8 cellular contexts compared by ENCODE assay signal in the genomic region with DNA sequence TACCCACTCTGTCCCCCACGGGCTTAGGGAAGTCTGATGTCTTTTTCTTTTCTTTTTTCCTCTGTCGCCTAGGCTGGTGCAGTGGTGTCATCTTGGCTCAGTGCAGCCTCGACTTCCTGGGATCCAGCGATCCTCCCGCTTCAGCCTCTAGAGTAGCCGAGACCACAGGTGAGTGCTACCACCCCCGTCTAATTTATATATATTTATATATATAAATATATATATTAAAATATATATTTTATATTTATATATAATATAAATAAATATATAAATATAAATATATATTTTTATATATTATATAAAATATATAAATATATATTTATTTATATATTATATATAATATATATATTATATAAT. TPM values are rescaled to one million over a fixed set of nuclear protein-coding genes. Genes with fewer than 3 reads are reported as not detected.
DNase-seq lines count a peak whose midpoint lies in the region; ATAC-seq, FAIRE-seq and TF ChIP-seq lines count a peak whose summit lies in the region.

No MANE protein-coding gene starts in this region.

- DNase-seq in HCT116 (ENCODE audit: low read depth, low spot score), result no peak
- DNase-seq in activated B cell treated with CpG ODN at 0.5 μM for 24 hours, result no peak
- DNase-seq in right cardiac atrium, result no peak
- DNase-seq in NOMO-1 treated with DMSO at 0.1 percent for 48 hours (lab: John Stamatoyannopoulos, UW; ENCODE audit: unreplicated experiment), result no peak
- DNase-seq in KBM-7, result no peak
- DNase-seq in GM19239 (ENCODE audit: insufficient read length, low spot score), result no peak
- DNase-seq in stimulated activated CD4-positive, alpha-beta T cell treated with anti-CD3 and anti-CD28 coated beads, Interleukin-2, amount 100 ng/mL, for 48 hours, result no peak

- H3K36me3 Mint-ChIP-seq in activated B cell treated with CpG ODN at 0.5 μM for 24 hours (ENCODE audit: low read depth), result peaks cover 19% of the 10 kb centered on the region

- H3K27ac ChIP-seq in HCT116 (ENCODE audit: low read depth, low read length) (no peak overlapping the region), right cardiac atrium (ENCODE audit: low read length) (peak overlapping the region; percentile 96), skin epidermis (peak overlapping the region in 20 of 21 experiments; percentile 16 to 100 (median 95))

- POLR2A ChIA-PET in HCT116 (lab: Charles Lee) (no interaction called here), activated B cell treated with CpG ODN at 0.5 μM for 24 hours (lab: Charles Lee) (interaction anchor here (0.8 to 9.9 kb wide), 11 partner anchors 8 to 441 kb away, joined by 3 to 475 read pairs (median 67); partner anchors contain the start of genes TMEM267 and ZNF131)

- no peak for FAIRE-seq in GM19239 (lab: Jason Lieb, UNC)

- H3K4me3 ChIP-seq in HCT116 (replicated peaks in 1 of 2; ENCODE audit: low read depth in 1 of 2, low read length in 2 of 2) (peak overlapping the region; percentile 58 to 65), right cardiac atrium (ENCODE audit: low read length) (peak overlapping the region; percentile 52), skin epidermis (peak overlapping the region; percentile 52 to 61 (median 58))

- TF ChIP-seq RAD21 in HCT116 (IDR thresholded peaks at IDR 0.05; ENCODE audit: low read depth), result no peak

- H3K9me2 ChIP-seq in HCT116 (ENCODE audit: insufficient read depth), result no peaks in the 10 kb centered on the region

- peak overlapping the region; percentile 96 for H3K4me3 Mint-ChIP-seq in activated B cell treated with CpG ODN at 0.5 μM for 24 hours

- WGBS in right cardiac atrium, result 7% methylated on average over 7 of the region's 7 CpGs

- CTCF ChIA-PET in HCT116 (lab: Charles Lee) (interaction anchor here (0.9 to 3.4 kb wide), 2 partner anchors 18 to 24 kb away, joined by 4 to 38 read pairs; no protein-coding TSS in a partner anchor), activated B cell treated with CpG ODN at 0.5 μM for 24 hours (lab: Charles Lee) (interaction anchor here (1.3 to 3.2 kb wide), 9 partner anchors 22 to 441 kb away, joined by 4 to 89 read pairs (median 30); partner anchors contain the start of gene TMEM267)

- no peak overlapping the region for H2AFZ ChIP-seq in HCT116 (ENCODE audit: low read depth, low read length, poor library complexity, severe bottlenecking)

- TF ChIP-seq POLR2A in HCT116 (IDR thresholded peaks at IDR 0.05; ENCODE audit: borderline replicate concordance, extremely low read depth, insufficient read depth, insufficient read length), result no peak

- peaks cover 33% of the 10 kb centered on the region for H3K4me1 Mint-ChIP-seq in activated B cell treated with CpG ODN at 0.5 μM for 24 hours

- no peaks in the 10 kb centered on the region for H3K36me3 ChIP-seq in HCT116 (ENCODE audit: control insufficient read depth in 1 of 2, insufficient read depth in 2 of 2, low read length in 2 of 2)

- no TSS peak for BruUV-seq in HCT116 (replicated peaks; lab: Mats Ljungman, UMichigan)

- H3K4me1 ChIP-seq in HCT116 (ENCODE audit: control insufficient read depth in 1 of 2, insufficient read depth in 2 of 2, low read length in 2 of 2) (peaks cover 0 to 39% of the 10 kb centered on the region in 2 experiments; a peak in 3 of 4 replicates), right cardiac atrium (ENCODE audit: control insufficient read depth, insufficient read depth, low read length) (no peaks in the 10 kb centered on the region)

- ATAC-seq in HCT116, result no peak
- ATAC-seq in activated B cell treated with CpG ODN at 0.5 μM for 24 hours (ENCODE audit: low read depth), result no peak
- no peak for ATAC-seq in right cardiac atrium

- no peaks in the 10 kb centered on the region for H4K20me1 ChIP-seq in HCT116 (ENCODE audit: insufficient read depth)

- RAD21 ChIA-PET in HCT116 (lab: Charles Lee; ENCODE audit: low non-redundant PET in 1 of 2, low total read pairs in 2 of 2, uncharacterized antibody in 2 of 2, unreplicated experiment in 2 of 2), result interaction anchor here in 1 of 2 experiments (1.1 kb wide), 1 partner anchor 131 kb away, joined by 4 read pairs; no protein-coding TSS in a partner anchor

- peak in 1 of 3 experiments; percentile 2; a peak in 1 of 6 replicates for TF ChIP-seq CTCF in HCT116 (IDR thresholded peaks at IDR 0.05 in 2 of 3, conservative IDR thresholded peaks at IDR 0.05 in 1 of 3; ENCODE audit: borderline replicate concordance in 1 of 3, insufficient read depth in 1 of 3, low read depth in 2 of 3, low read length in 2 of 3)
- no peak for TF ChIP-seq CTCF in activated B cell treated with CpG ODN at 0.5 μM for 24 hours (IDR thresholded peaks at IDR 0.05)

- intact Hi-C loops in HCT116 (cut with micrococcal nuclease), result no loop called here
- intact Hi-C loops in activated B cell treated with CpG ODN at 0.5 μM for 24 hours (cut with micrococcal nuclease), result no loop called here
- intact Hi-C loops in right cardiac atrium (cut with DNase I), result no loop called here

- peak overlapping the region; percentile 9; the same call in 1 of the 2 replicates for H3K9ac ChIP-seq in HCT116 (ENCODE audit: low read length)

- H3K27me3 Mint-ChIP-seq in activated B cell treated with CpG ODN at 0.5 μM for 24 hours, result no peaks in the 10 kb centered on the region

- H3K4me2 ChIP-seq in HCT116 (ENCODE audit: low read length), result peak overlapping the region; percentile 81

- no peaks in the 10 kb centered on the region for H3K79me2 ChIP-seq in HCT116 (ENCODE audit: insufficient read depth, low read length)

- in situ Hi-C loops in KBM-7 (cut with MboI; ENCODE audit: low pct_unique_long_range_greater_than_20kb, low sequenced_read_pairs), result no loop called here

- H3K9me3 Mint-ChIP-seq in activated B cell treated with CpG ODN at 0.5 μM for 24 hours, result no peaks in the 10 kb centered on the region

- H3K27ac Mint-ChIP-seq in activated B cell treated with CpG ODN at 0.5 μM for 24 hours, result peak overlapping the region; percentile 98

- H3K27me3 ChIP-seq in HCT116 (ENCODE audit: insufficient read depth, low read length) (no peaks in the 10 kb centered on the region), right cardiac atrium (ENCODE audit: control insufficient read depth, insufficient read depth) (no peaks in the 10 kb centered on the region)

- H3K9me3 ChIP-seq in HCT116 (ENCODE audit: control insufficient read depth in 1 of 2, insufficient read depth in 1 of 2, low read depth in 1 of 2, low read length in 2 of 2), result no peaks in the 10 kb centered on the region
- H3K9me3 ChIP-seq in right cardiac atrium (ENCODE audit: control insufficient read depth, low read length), result peaks cover 2% of the 10 kb centered on the region

TF ChIP-seq in HCT116, 20 proteins besides CTCF, POLR2A, EP300 and RAD21 (continues in another document):
- TF ChIP-seq SIN3A (IDR thresholded peaks at IDR 0.05; ENCODE audit: low read depth) (no peak), YY1 (IDR thresholded peaks at IDR 0.05; ENCODE audit: extremely low read depth, insufficient replicate concordance, low read depth, low read length) (no peak), JUND (IDR thresholded peaks at IDR 0.05) (no peak), EZH2phosphoT487 (IDR thresholded peaks at IDR 0.05; ENCODE audit: borderline replicate concordance) (no peak), ZFX (IDR thresholded peaks at IDR 0.05) (no peak), TCF7L2 (IDR thresholded peaks at IDR 0.05; ENCODE audit: borderline replicate concordance, extremely low read depth, insufficient read depth, insufficient read length) (no peak), SRF (IDR thresholded peaks at IDR 0.05; ENCODE audit: low read depth) (no peak), EGR1 (IDR thresholded peaks at IDR 0.05; ENCODE audit: low read depth) (no peak), POLR2AphosphoS5 (IDR thresholded peaks at IDR 0.05; ENCODE audit: low read depth, low read length) (no peak), EZH2 (IDR thresholded peaks at IDR 0.05) (no peak), CEBPB (IDR thresholded peaks at IDR 0.05; ENCODE audit: low read depth) (no peak), FOSL1 (IDR thresholded peaks at IDR 0.05; ENCODE audit: low read depth) (no peak), CBX3 (IDR thresholded peaks at IDR 0.05; ENCODE audit: low read depth) (no peak), ELF1 (IDR thresholded peaks at IDR 0.05; ENCODE audit: borderline replicate concordance, low read depth) (no peak)
- TF ChIP-seq, protein P1, sequence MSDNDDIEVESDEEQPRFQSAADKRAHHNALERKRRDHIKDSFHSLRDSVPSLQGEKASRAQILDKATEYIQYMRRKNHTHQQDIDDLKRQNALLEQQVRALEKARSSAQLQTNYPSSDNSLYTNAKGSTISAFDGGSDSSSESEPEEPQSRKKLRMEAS (IDR thresholded peaks at IDR 0.05), result no peak
- TF ChIP-seq, protein P2, sequence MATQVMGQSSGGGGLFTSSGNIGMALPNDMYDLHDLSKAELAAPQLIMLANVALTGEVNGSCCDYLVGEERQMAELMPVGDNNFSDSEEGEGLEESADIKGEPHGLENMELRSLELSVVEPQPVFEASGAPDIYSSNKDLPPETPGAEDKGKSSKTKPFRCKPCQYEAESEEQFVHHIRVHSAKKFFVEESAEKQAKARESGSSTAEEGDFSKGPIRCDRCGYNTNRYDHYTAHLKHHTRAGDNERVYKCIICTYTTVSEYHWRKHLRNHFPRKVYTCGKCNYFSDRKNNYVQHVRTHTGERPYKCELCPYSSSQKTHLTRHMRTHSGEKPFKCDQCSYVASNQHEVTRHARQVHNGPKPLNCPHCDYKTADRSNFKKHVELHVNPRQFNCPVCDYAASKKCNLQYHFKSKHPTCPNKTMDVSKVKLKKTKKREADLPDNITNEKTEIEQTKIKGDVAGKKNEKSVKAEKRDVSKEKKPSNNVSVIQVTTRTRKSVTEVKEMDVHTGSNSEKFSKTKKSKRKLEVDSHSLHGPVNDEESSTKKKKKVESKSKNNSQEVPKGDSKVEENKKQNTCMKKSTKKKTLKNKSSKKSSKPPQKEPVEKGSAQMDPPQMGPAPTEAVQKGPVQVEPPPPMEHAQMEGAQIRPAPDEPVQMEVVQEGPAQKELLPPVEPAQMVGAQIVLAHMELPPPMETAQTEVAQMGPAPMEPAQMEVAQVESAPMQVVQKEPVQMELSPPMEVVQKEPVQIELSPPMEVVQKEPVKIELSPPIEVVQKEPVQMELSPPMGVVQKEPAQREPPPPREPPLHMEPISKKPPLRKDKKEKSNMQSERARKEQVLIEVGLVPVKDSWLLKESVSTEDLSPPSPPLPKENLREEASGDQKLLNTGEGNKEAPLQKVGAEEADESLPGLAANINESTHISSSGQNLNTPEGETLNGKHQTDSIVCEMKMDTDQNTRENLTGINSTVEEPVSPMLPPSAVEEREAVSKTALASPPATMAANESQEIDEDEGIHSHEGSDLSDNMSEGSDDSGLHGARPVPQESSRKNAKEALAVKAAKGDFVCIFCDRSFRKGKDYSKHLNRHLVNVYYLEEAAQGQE (IDR thresholded peaks at IDR 0.05; ENCODE audit: low read depth), result no peak

RNA-seq across cellular contexts. Expression of gene ANXA2R, which starts 3.3 kb away (rescaled TPM):
- total RNA-seq in HCT116 (2021; ENCODE audit: unreplicated experiment) (0.37 TPM), activated B cell treated with CpG ODN at 0.5 μM for 24 hours (6.7 and 7.9 TPM in 2 replicates), right cardiac atrium (1 to 10 TPM in 3 of 4 donors, under 1 TPM in 1; 0.95 to 1.9 (median 1.4) TPM)
- polyA plus RNA-seq in HCT116 (2012), result 0.30 and 0.34 TPM in 2 replicates
- polyA plus RNA-seq in right cardiac atrium, result 1.4 TPM
